Comparison of ENCODE assay signal across 33 cellular contexts in the genomic region with DNA sequence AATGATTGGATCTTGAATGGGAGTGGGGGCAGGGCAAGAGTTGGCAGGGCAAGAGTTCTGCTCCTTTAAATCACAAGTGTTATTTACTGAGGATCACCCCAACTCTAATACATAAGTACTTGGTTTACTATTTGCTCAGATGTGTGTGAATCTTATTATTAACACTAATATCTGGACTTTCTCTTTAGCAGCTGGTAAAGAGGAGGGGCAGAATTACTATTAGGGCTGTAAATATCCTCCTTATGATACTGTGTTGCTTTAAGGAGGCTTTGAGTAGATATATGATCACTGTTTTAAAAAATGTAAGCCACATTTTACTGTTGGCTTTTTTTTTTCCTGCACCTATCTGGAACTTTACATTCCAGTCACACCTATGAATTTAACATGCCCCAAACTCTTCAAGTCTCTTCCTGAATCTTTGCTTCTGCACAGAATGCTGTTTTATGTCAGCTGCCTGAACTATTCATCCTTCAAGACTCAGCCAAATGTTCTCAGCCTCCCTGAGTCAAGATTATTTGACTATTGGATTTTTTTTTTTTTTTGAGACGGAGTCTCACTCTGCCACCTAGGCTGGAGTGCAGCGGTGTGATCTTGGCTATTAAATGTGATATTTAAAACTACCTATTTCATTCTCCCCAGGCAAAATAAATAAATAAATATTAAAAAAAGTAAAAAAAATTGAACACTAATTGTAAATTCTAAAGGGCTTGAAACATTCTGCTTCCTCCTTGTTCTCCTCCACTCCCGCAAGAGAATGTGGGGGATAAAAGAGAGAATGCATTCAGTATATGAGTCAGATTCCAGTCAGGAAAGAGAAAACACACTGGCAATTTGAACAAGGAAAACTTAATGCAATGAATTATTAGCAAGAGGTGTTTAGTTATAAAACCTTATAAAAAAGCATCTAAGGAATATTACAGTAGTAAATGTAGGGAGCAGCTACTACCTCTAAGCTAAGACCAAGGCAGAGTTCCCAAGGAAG.
DNase-seq lines count a peak whose midpoint lies in the region; ATAC-seq and TF ChIP-seq lines count a peak whose summit lies in the region.
"Had no signal": no experiment of that assay in that cellular context is flagged by ENCODE, and none has a peak within 500 bp of the region (broad histone marks: within the 10 kb centered on the region; RNA-seq: fewer than 3 reads in every experiment).

No MANE protein-coding gene starts in this region.

- H3F3A ChIP-seq in neural progenitor cell (ENCODE audit: low read depth) = peaks cover 12% of the 10 kb centered on the region

- POLR2A ChIA-PET in activated CD4-positive, alpha-beta memory T cell treated with anti-CD3 and anti-CD28 coated beads, Interleukin-2, amount 10 ng/mL, durations not matched to agents 7 days and 5 days (lab: Charles Lee) = no interaction called here
- POLR2A ChIA-PET in MCF 10A (lab: Yijun Ruan, JAX) = no interaction called here

- H3K9me3 Mint-ChIP-seq in chondrocyte (ENCODE audit: low read depth) (no peaks in the 10 kb centered on the region), neural progenitor cell (no peaks in the 10 kb centered on the region), MCF 10A (ENCODE audit: unreplicated experiment) (no peaks in the 10 kb centered on the region)
- H3K9me3 Mint-ChIP-seq in activated CD4-positive, alpha-beta memory T cell treated with anti-CD3 and anti-CD28 coated beads, Interleukin-2, amount 10 ng/mL, durations not matched to agents 7 days and 5 days = no peaks in the 10 kb centered on the region
- H3K9me3 Mint-ChIP-seq: activated CD4-positive, alpha-beta memory T cell treated with anti-CD3 and anti-CD28 coated beads for 36 hours; brain; natural killer cell treated with Interleukin-12 subunit alpha and Interleukin-12 subunit beta and Interleukin-15 and Interleukin-18, amount 100 ng/mL, for 72 hours; T-helper 1 cell treated with Interleukin-12 subunit alpha and Interleukin-12 subunit beta and Interleukin-4 antibody, amounts not matched to agents 30 μg/mL and 1 μg/mL, for 36 hours had no signal

- peaks cover 11% of the 10 kb centered on the region for H4K20me1 ChIP-seq in neural progenitor cell (ENCODE audit: low read depth)

- H3K9ac ChIP-seq in neural progenitor cell = no peak overlapping the region

- no peaks in the 10 kb centered on the region for H3K9me3 ChIP-seq in neural progenitor cell (ENCODE audit: low read depth)
- H3K9me3 ChIP-seq: A549, gastrocnemius medialis, mucosa of descending colon, uterus had no signal

- peaks cover 4% of the 10 kb centered on the region for H3K36me3 ChIP-seq in neural progenitor cell
- H3K36me3 ChIP-seq: gastrocnemius medialis, uterus had no signal

- H3K4me1 ChIP-seq in neural progenitor cell = peaks cover 31% of the 10 kb centered on the region
- H3K4me1 ChIP-seq: A549 had no signal

- no peak overlapping the region for H3K4me3 ChIP-seq in neural progenitor cell
- H3K4me3 ChIP-seq: A549, dorsolateral prefrontal cortex, gastrocnemius medialis, mucosa of descending colon, PC-9, skin epidermis, uterus had no signal

- CTCF ChIA-PET in activated CD4-positive, alpha-beta memory T cell treated with anti-CD3 and anti-CD28 coated beads, Interleukin-2, amount 10 ng/mL, durations not matched to agents 7 days and 5 days (lab: Charles Lee) = no interaction called here
- CTCF ChIA-PET in MCF 10A (lab: Yijun Ruan, JAX) = interaction anchor here (0.7 kb wide), 1 partner anchor 158 kb away, joined by 3 read pairs; no protein-coding TSS in a partner anchor

- TF ChIP-seq CTCF in chondrocyte (IDR thresholded peaks at IDR 0.05) (no peak), neural progenitor cell (IDR thresholded peaks at IDR 0.05) (no peak), MCF 10A (IDR thresholded peaks at IDR 0.05; ENCODE audit: unreplicated experiment) (no peak)

- H3K27me3 ChIP-seq in neural progenitor cell = no peaks in the 10 kb centered on the region
- H3K27me3 ChIP-seq: dorsolateral prefrontal cortex, gastrocnemius medialis, uterus had no signal

- H3K27ac Mint-ChIP-seq in chondrocyte (ENCODE audit: unreplicated experiment) = peak overlapping the region; percentile 68
- no peak overlapping the region for H3K27ac Mint-ChIP-seq in neural progenitor cell
- no peak overlapping the region for H3K27ac Mint-ChIP-seq in activated CD4-positive, alpha-beta memory T cell treated with anti-CD3 and anti-CD28 coated beads, Interleukin-2, amount 10 ng/mL, durations not matched to agents 7 days and 5 days
- H3K27ac Mint-ChIP-seq in MCF 10A (ENCODE audit: low read depth, unreplicated experiment) = no peak overlapping the region
- H3K27ac Mint-ChIP-seq: activated CD4-positive, alpha-beta memory T cell treated with anti-CD3 and anti-CD28 coated beads for 36 hours; natural killer cell treated with Interleukin-12 subunit alpha and Interleukin-12 subunit beta and Interleukin-15 and Interleukin-18, amount 100 ng/mL, for 72 hours; T-helper 1 cell treated with Interleukin-12 subunit alpha and Interleukin-12 subunit beta and Interleukin-4 antibody, amounts not matched to agents 30 μg/mL and 1 μg/mL, for 36 hours had no signal

- H3K27ac ChIP-seq in neural progenitor cell = no peak overlapping the region
- H3K27ac ChIP-seq: A549, dorsolateral prefrontal cortex, gastrocnemius medialis, PC-9, skin epidermis had no signal

- peaks cover 6% of the 10 kb centered on the region for H3K36me3 Mint-ChIP-seq in chondrocyte (ENCODE audit: low read depth)
- H3K36me3 Mint-ChIP-seq in neural progenitor cell = peaks cover 8% of the 10 kb centered on the region
- peaks cover 5% of the 10 kb centered on the region for H3K36me3 Mint-ChIP-seq in activated CD4-positive, alpha-beta memory T cell treated with anti-CD3 and anti-CD28 coated beads, Interleukin-2, amount 10 ng/mL, durations not matched to agents 7 days and 5 days (ENCODE audit: low read depth)
- H3K36me3 Mint-ChIP-seq in MCF 10A (ENCODE audit: insufficient read depth, unreplicated experiment) = peaks cover 4% of the 10 kb centered on the region
- H3K36me3 Mint-ChIP-seq: natural killer cell treated with Interleukin-12 subunit alpha and Interleukin-12 subunit beta and Interleukin-15 and Interleukin-18, amount 100 ng/mL, for 72 hours had no signal

- ATAC-seq in GM18858 (IDR thresholded peaks at IDR 0.05; ENCODE audit: unreplicated experiment) (peak; percentile 63), HG03378 (IDR thresholded peaks at IDR 0.05; ENCODE audit: unreplicated experiment) (peak; percentile 58), HG03097 (IDR thresholded peaks at IDR 0.05; ENCODE audit: low FRiP score, unreplicated experiment) (no peak)
- ATAC-seq: activated CD4-positive, CD25-positive, alpha-beta regulatory T cell treated with anti-CD3 and anti-CD28 coated beads, Interleukin-2, amount 50 U/mL, for 24 hours; gastrocnemius medialis; left colon; mucosa of descending colon; SK-N-SH treated with all-trans-retinoic acid at 6 μM for 48 hours had no signal

- DNase-seq in chondrocyte (ENCODE audit: low spot score) = no peak
- no peak for DNase-seq in neural progenitor cell (ENCODE audit: low spot score)
- no peak for DNase-seq in activated CD4-positive, alpha-beta memory T cell treated with anti-CD3 and anti-CD28 coated beads, Interleukin-2, amount 10 ng/mL, durations not matched to agents 7 days and 5 days
- DNase-seq in MCF 10A (ENCODE audit: unreplicated experiment) = no peak
- no peak for DNase-seq in DMS 273 treated with DMSO at 0.1 percent for 48 hours (lab: John Stamatoyannopoulos, UW)
- DNase-seq: activated CD4-positive, alpha-beta memory T cell treated with anti-CD3 and anti-CD28 coated beads for 36 hours; activated CD8-positive, alpha-beta memory T cell treated with anti-CD3 and anti-CD28 coated beads, Interleukin-2, amount 50 U/mL, for 4 hours; activated naive CD4-positive, alpha-beta T cell; Calu3; DMS79 treated with DMSO at 0.1 percent for 48 hours; dorsolateral prefrontal cortex; gastrocnemius medialis; GF-D8; Kasumi-1; left colon; mucosa of descending colon; NCI-H1417 treated with DMSO at 0.1 percent for 48 hours; NCI-H2081 treated with DMSO at 0.1 percent for 48 hours; NCI-H226; NCI-H526 treated with DMSO at 0.1 percent for 48 hours; PC-9; stimulated activated naive CD4-positive, alpha-beta T cell treated with Interleukin-2 at 50 U/mL for 16 hours; uterus had no signal

- H3K4me1 Mint-ChIP-seq in chondrocyte (ENCODE audit: low read depth) = peaks cover 17% of the 10 kb centered on the region
- peaks cover 16% of the 10 kb centered on the region for H3K4me1 Mint-ChIP-seq in neural progenitor cell
- peaks cover 2% of the 10 kb centered on the region for H3K4me1 Mint-ChIP-seq in activated CD4-positive, alpha-beta memory T cell treated with anti-CD3 and anti-CD28 coated beads, Interleukin-2, amount 10 ng/mL, durations not matched to agents 7 days and 5 days
- H3K4me1 Mint-ChIP-seq in MCF 10A (ENCODE audit: insufficient read depth, unreplicated experiment) = no peaks in the 10 kb centered on the region

- H3K27me3 Mint-ChIP-seq in chondrocyte (ENCODE audit: low read depth) = no peaks in the 10 kb centered on the region
- H3K27me3 Mint-ChIP-seq in neural progenitor cell (ENCODE audit: insufficient read depth, low read depth) = peaks cover 2% of the 10 kb centered on the region
- no peaks in the 10 kb centered on the region for H3K27me3 Mint-ChIP-seq in activated CD4-positive, alpha-beta memory T cell treated with anti-CD3 and anti-CD28 coated beads, Interleukin-2, amount 10 ng/mL, durations not matched to agents 7 days and 5 days
- H3K27me3 Mint-ChIP-seq in MCF 10A (ENCODE audit: insufficient read depth, unreplicated experiment) = no peaks in the 10 kb centered on the region
- H3K27me3 Mint-ChIP-seq: activated CD4-positive, alpha-beta memory T cell treated with anti-CD3 and anti-CD28 coated beads for 36 hours; brain; natural killer cell treated with Interleukin-12 subunit alpha and Interleukin-12 subunit beta and Interleukin-15 and Interleukin-18, amount 100 ng/mL, for 72 hours had no signal

- BruUV-seq in MCF 10A (replicated peaks; lab: Mats Ljungman, UMichigan) = no TSS peak

- intact Hi-C loops in MCF 10A (cut with micrococcal nuclease) = no loop called here

- H3K79me2 ChIP-seq in neural progenitor cell (ENCODE audit: low read depth) = no peaks in the 10 kb centered on the region

- H3K4me3 Mint-ChIP-seq in chondrocyte (ENCODE audit: unreplicated experiment) (no peak overlapping the region), neural progenitor cell (no peak overlapping the region), MCF 10A (ENCODE audit: unreplicated experiment) (no peak overlapping the region)
- H3K4me3 Mint-ChIP-seq in activated CD4-positive, alpha-beta memory T cell treated with anti-CD3 and anti-CD28 coated beads, Interleukin-2, amount 10 ng/mL, durations not matched to agents 7 days and 5 days = no peak overlapping the region
- H3K4me3 Mint-ChIP-seq: activated CD4-positive, alpha-beta memory T cell treated with anti-CD3 and anti-CD28 coated beads for 36 hours; natural killer cell treated with Interleukin-12 subunit alpha and Interleukin-12 subunit beta and Interleukin-15 and Interleukin-18, amount 100 ng/mL, for 72 hours; T-helper 1 cell treated with Interleukin-12 subunit alpha and Interleukin-12 subunit beta and Interleukin-4 antibody, amounts not matched to agents 30 μg/mL and 1 μg/mL, for 36 hours had no signal

- H3K4me2 ChIP-seq in neural progenitor cell = peak overlapping the region; percentile 31
- H3K4me2 ChIP-seq: A549, PC-9 had no signal

- H2AFZ ChIP-seq in neural progenitor cell (replicated peaks) = no peak overlapping the region
- H2AFZ ChIP-seq: PC-9 had no signal
